ENCODE assay signal across 18 cellular contexts in the genomic region with DNA sequence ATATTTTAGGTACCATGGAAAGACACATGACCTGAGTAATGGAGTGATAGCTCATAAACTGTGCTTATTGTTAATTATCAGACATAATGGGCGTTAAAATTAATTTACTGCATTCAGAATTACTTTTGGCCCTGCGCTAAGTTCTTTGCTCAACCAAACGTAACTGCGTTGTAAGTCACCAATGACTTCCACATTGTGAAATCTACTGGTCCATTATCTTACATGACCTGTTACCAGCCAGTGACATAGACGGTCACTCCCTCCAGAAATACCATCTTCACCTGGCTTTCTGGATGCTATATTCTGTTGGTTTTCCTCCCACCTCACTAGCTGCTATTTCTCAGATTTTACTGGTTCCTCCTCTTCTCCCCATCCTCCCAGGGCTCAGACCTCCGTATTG. TPM values are rescaled to one million over a fixed set of nuclear protein-coding genes. Genes with fewer than 3 reads are reported as not detected.
DNase-seq lines count a peak whose midpoint lies in the region; ATAC-seq, FAIRE-seq and TF ChIP-seq lines count a peak whose summit lies in the region.
"Had no signal": no experiment of that assay in that cellular context is flagged by ENCODE, and none has a peak within 500 bp of the region (broad histone marks: within the 10 kb centered on the region; RNA-seq: fewer than 3 reads in every experiment).

No MANE protein-coding gene starts in this region.

- no peak overlapping the region for H3K9ac ChIP-seq in HepG2 (ENCODE audit: insufficient read depth, low read depth, low read length)
- 0 out of 2 replicates have a peak overlapping the region, but pooled peaks have one; percentile 8 for H3K9ac ChIP-seq in iPS-20b (ENCODE audit: low read depth, low read length)
- H3K9ac ChIP-seq: KMS-11 had no signal

- H3K4me1 ChIP-seq in HepG2 (ENCODE audit: insufficient read depth, low read length) (0 out of 2 replicates have a peak, but pooled peaks cover 10% of the 10 kb centered on the region), right lobe of liver (no peaks in the 10 kb centered on the region), iPS-20b (ENCODE audit: insufficient read depth, low read length) (peaks cover 5% of the 10 kb centered on the region; the same call in 1 of the 2 replicates)

- H3K9me3 ChIP-seq in HepG2 (ENCODE audit: low read length) (no peaks in the 10 kb centered on the region), right lobe of liver (no peaks in the 10 kb centered on the region), iPS-20b (ENCODE audit: insufficient read depth, low read depth, low read length) (no peaks in the 10 kb centered on the region)
- H3K9me3 ChIP-seq: A549 had no signal

- in situ Hi-C loops in HepG2 (cut with HindIII; ENCODE audit: extremely low pct_ligation_motif_present, low pct_unique_long_range_greater_than_20kb) = loop anchor here (10.0 kb wide), 1 partner anchor 234 kb away; a partner anchor contains a TSS
- in situ Hi-C loops in G401 (cut with HindIII; ENCODE audit: low sequenced_read_pairs) = no loop called here

- TF ChIP-seq RAD21 in HepG2 (CRISPR knock-in tag; IDR thresholded peaks at IDR 0.05) = no peak

- intact Hi-C loops in HepG2 (cut with micrococcal nuclease; ENCODE audit: unreplicated experiment) = no loop called here
- intact Hi-C loops in right lobe of liver (cut with DNase I) = loop anchor here in 1 of 2 donors (10.0 kb wide), 1 partner anchor 134 kb away; no protein-coding TSS in a partner anchor

- BruUV-seq in HepG2 (replicated peaks; lab: Mats Ljungman, UMichigan) = no TSS peak

- TF ChIP-seq CTCF in HepG2 (CRISPR knock-in tag; IDR thresholded peaks at IDR 0.05) (no peak), right lobe of liver (IDR thresholded peaks at IDR 0.05) (no peak)

- TF ChIP-seq POLR2A in HepG2 (IDR thresholded peaks at IDR 0.05; ENCODE audit: insufficient read depth in 1 of 2, low read depth in 2 of 2, low read length in 2 of 2) (no peak), right lobe of liver (IDR thresholded peaks at IDR 0.05) (no peak)

- DNase-seq in HepG2 (ENCODE audit: low spot score) (no peak), right lobe of liver (no peak), G401 (ENCODE audit: low spot score) (no peak)
- DNase-seq: AML-193; CD4-positive, alpha-beta memory T cell; DMS153; DMS79; GF-D8; GOT3; H9 had no signal

- no peaks in the 10 kb centered on the region for H3K79me2 ChIP-seq in HepG2 (ENCODE audit: insufficient read depth, low read length)

- no peaks in the 10 kb centered on the region for H4K20me1 ChIP-seq in HepG2 (ENCODE audit: insufficient read depth, low read length)

- H3K27ac ChIP-seq in HepG2 (ENCODE audit: extremely low read length, insufficient read depth, low read length) = no peak overlapping the region
- H3K27ac ChIP-seq in right lobe of liver = no peak overlapping the region
- H3K27ac ChIP-seq in iPS-20b (ENCODE audit: low read length) = no peak overlapping the region
- H3K27ac ChIP-seq: 22Rv1, A549, C4-2B, KMS-11 had no signal

- WGBS in HepG2 (ENCODE audit: low lambda C conversion rate) = 25% methylated on average over 5 of the region's 6 CpGs
- 46% methylated on average over 6 of the region's 6 CpGs for WGBS in right lobe of liver (ENCODE audit: insufficient coverage, low coverage, low lambda C conversion rate, missing lambda C conversion rate)

- H3K4me2 ChIP-seq in HepG2 (ENCODE audit: low read depth, low read length) = no peak overlapping the region
- H3K4me2 ChIP-seq: A549, KMS-11 had no signal

- H3K4me3 ChIP-seq in HepG2 (replicated peaks in 1 of 3; ENCODE audit: insufficient read depth in 1 of 3, low read depth in 2 of 3, low read length in 3 of 3) (no peak overlapping the region), right lobe of liver (no peak overlapping the region), iPS-20b (ENCODE audit: low read length) (no peak overlapping the region)
- H3K4me3 ChIP-seq: A549 had no signal

- H3K27me3 ChIP-seq in HepG2 (ENCODE audit: control insufficient read depth in 1 of 2, insufficient read depth in 2 of 2, low read length in 2 of 2) (no peaks in the 10 kb centered on the region), right lobe of liver (no peaks in the 10 kb centered on the region), iPS-20b (ENCODE audit: insufficient read depth, low read length) (no peaks in the 10 kb centered on the region)

- no peak for FAIRE-seq in HepG2 (lab: Jason Lieb, UNC)
- FAIRE-seq: A549 had no signal

- no peak overlapping the region for H2AFZ ChIP-seq in HepG2 (ENCODE audit: low read length)

- CTCF ChIA-PET in HepG2 (lab: Yijun Ruan, JAX; ENCODE audit: low intra/inter-chr PET ratio, low total read pairs) = no interaction called here

- TF ChIP-seq EP300 in HepG2 (IDR thresholded peaks at IDR 0.05; ENCODE audit: low read depth in 2 of 2, low read length in 2 of 2) (no peak), HepG2 (CRISPR knock-in tag; IDR thresholded peaks at IDR 0.05; ENCODE audit: borderline replicate concordance) (no peak)

- POLR2A ChIA-PET in HepG2 (lab: Yijun Ruan, JAX) = no interaction called here

- no peaks in the 10 kb centered on the region for H3K36me3 ChIP-seq in HepG2 (replicated peaks in 1 of 2; ENCODE audit: control insufficient read depth in 1 of 2, insufficient read depth in 2 of 2, low read length in 2 of 2)
- no peaks in the 10 kb centered on the region for H3K36me3 ChIP-seq in right lobe of liver
- no peaks in the 10 kb centered on the region for H3K36me3 ChIP-seq in iPS-20b (ENCODE audit: insufficient read depth, low read depth, low read length)

- ATAC-seq in HepG2 (no peak), right lobe of liver (no peak), HG02973 (IDR thresholded peaks at IDR 0.05; ENCODE audit: unreplicated experiment) (no peak)

RNA-seq across cellular contexts. Expression of a gene that starts 5.0 kb away (rescaled TPM):
- total RNA-seq in HepG2 (2016; rRNA removed; fragmentation: Illumina TruSeq; extraction: Trizol) = 6.4 and 16.1 TPM in 2 replicates
- 1.1 TPM in 2 replicates for total RNA-seq in HepG2 (2016; cell fraction: cytosol; rRNA removed; fragmentation: Illumina TruSeq; extraction: Trizol; ENCODE audit: low read depth)
- 5.2 and 15.6 TPM in 2 replicates for total RNA-seq in HepG2 (2016; cell fraction: insoluble cytoplasmic fraction; rRNA removed; fragmentation: Illumina TruSeq; extraction: Trizol)
- total RNA-seq in HepG2 (2016; cell fraction: membrane; rRNA removed; fragmentation: Illumina TruSeq; extraction: Trizol) = 2.5 and 3.1 TPM in 2 replicates
- total RNA-seq in HepG2 (2016; cell fraction: nucleus; rRNA removed; fragmentation: Illumina TruSeq; extraction: Trizol) = 20.9 and 26.7 TPM in 2 replicates
- 7.6 and 10.2 TPM in 2 replicates for polyA plus RNA-seq in HepG2 (2011; rRNA removed)
- 2.9 and 4.4 TPM in 2 replicates for polyA plus RNA-seq in HepG2 (2011; cell fraction: cytosol; rRNA removed)
- 109 and 136 TPM in 2 replicates for polyA plus RNA-seq in HepG2 (2011; cell fraction: nucleus; rRNA removed)
- polyA plus RNA-seq in HepG2 (2012) = 14.6 and 15.7 TPM in 2 replicates
- 0.49 and 0.50 TPM in 2 replicates for polyA plus RNA-seq in HepG2 (2016; cell fraction: cytosol; fragmentation: Illumina TruSeq; extraction: Trizol; ENCODE audit: low read depth)
- polyA plus RNA-seq in HepG2 (2016; cell fraction: insoluble cytoplasmic fraction; fragmentation: Illumina TruSeq; extraction: Trizol; ENCODE audit: low read depth) = 4.7 and 6.6 TPM in 2 replicates
- 1.2 and 1.8 TPM in 2 replicates for polyA plus RNA-seq in HepG2 (2016; cell fraction: membrane; fragmentation: Illumina TruSeq; extraction: Trizol; ENCODE audit: low read depth)
- 82.9 and 91.2 TPM in 2 replicates for polyA plus RNA-seq in HepG2 (2016; cell fraction: nucleus; fragmentation: Illumina TruSeq; extraction: Trizol; ENCODE audit: insufficient read depth, low read depth)
- polyA minus RNA-seq in HepG2 (2011; rRNA and poly(A)+ RNA removed; ENCODE audit: low replicate concordance) = 10.8 and 12.0 TPM in 2 replicates
- polyA minus RNA-seq in HepG2 (2011; cell fraction: cytosol; rRNA and poly(A)+ RNA removed) = 5.3 and 5.8 TPM in 2 replicates
- 29.1 and 35.3 TPM in 2 replicates for polyA minus RNA-seq in HepG2 (2011; cell fraction: nucleus; rRNA and poly(A)+ RNA removed)
- 10 to 100 TPM in 4 of 6 experiments, 1 to 10 TPM in 2; 6.6 to 25.1 (median 15.5) TPM for total RNA-seq in right lobe of liver
- 20.6 and 28.1 TPM in 2 replicates for total RNA-seq in G401 (2014; rRNA removed; shearing (Covaris generic))

RNA-seq across cellular contexts. Expression of a gene that starts 6.9 kb away (rescaled TPM):
- total RNA-seq in HepG2 (2016; rRNA removed; fragmentation: Illumina TruSeq; extraction: Trizol) = 91.1 and 91.5 TPM in 2 replicates
- 80.9 and 134 TPM in 2 replicates for total RNA-seq in HepG2 (2016; cell fraction: cytosol; rRNA removed; fragmentation: Illumina TruSeq; extraction: Trizol; ENCODE audit: low read depth)
- 88.0 and 96.3 TPM in 2 replicates for total RNA-seq in HepG2 (2016; cell fraction: insoluble cytoplasmic fraction; rRNA removed; fragmentation: Illumina TruSeq; extraction: Trizol)
- total RNA-seq in HepG2 (2016; cell fraction: membrane; rRNA removed; fragmentation: Illumina TruSeq; extraction: Trizol) = 82.0 and 130 TPM in 2 replicates
- 30.9 and 33.0 TPM in 2 replicates for total RNA-seq in HepG2 (2016; cell fraction: nucleus; rRNA removed; fragmentation: Illumina TruSeq; extraction: Trizol)
- 63.9 and 70.6 TPM in 2 replicates for polyA plus RNA-seq in HepG2 (2011; rRNA removed)
- 59.0 and 91.7 TPM in 2 replicates for polyA plus RNA-seq in HepG2 (2011; cell fraction: cytosol; rRNA removed)
- polyA plus RNA-seq in HepG2 (2011; cell fraction: nucleus; rRNA removed) = 30.7 and 33.6 TPM in 2 replicates
- polyA plus RNA-seq in HepG2 (2012) = 35.3 and 43.7 TPM in 2 replicates
- 72.9 and 135 TPM in 2 replicates for polyA plus RNA-seq in HepG2 (2016; cell fraction: cytosol; fragmentation: Illumina TruSeq; extraction: Trizol; ENCODE audit: low read depth)
- polyA plus RNA-seq in HepG2 (2016; cell fraction: insoluble cytoplasmic fraction; fragmentation: Illumina TruSeq; extraction: Trizol; ENCODE audit: low read depth) = 95.2 and 106 TPM in 2 replicates
- 75.0 and 120 TPM in 2 replicates for polyA plus RNA-seq in HepG2 (2016; cell fraction: membrane; fragmentation: Illumina TruSeq; extraction: Trizol; ENCODE audit: low read depth)
- 59.0 and 71.0 TPM in 2 replicates for polyA plus RNA-seq in HepG2 (2016; cell fraction: nucleus; fragmentation: Illumina TruSeq; extraction: Trizol; ENCODE audit: insufficient read depth, low read depth)
- polyA minus RNA-seq in HepG2 (2011; rRNA and poly(A)+ RNA removed; ENCODE audit: low replicate concordance) = 32.0 and 34.2 TPM in 2 replicates
- polyA minus RNA-seq in HepG2 (2011; cell fraction: cytosol; rRNA and poly(A)+ RNA removed) = 21.5 and 21.6 TPM in 2 replicates
- 4.5 and 5.0 TPM in 2 replicates for polyA minus RNA-seq in HepG2 (2011; cell fraction: nucleus; rRNA and poly(A)+ RNA removed)
- total RNA-seq in right lobe of liver = 10 to 100 TPM; 13.0 to 52.2 (median 29.2) TPM
- 116 and 136 TPM in 2 replicates for total RNA-seq in G401 (2014; rRNA removed; shearing (Covaris generic))

RNA-seq across cellular contexts. Expression of a gene that starts 21.2 kb away (rescaled TPM):
- total RNA-seq in HepG2 (2016; rRNA removed; fragmentation: Illumina TruSeq; extraction: Trizol) = 9.9 and 10.3 TPM in 2 replicates
- 10.8 and 15.4 TPM in 2 replicates for total RNA-seq in HepG2 (2016; cell fraction: cytosol; rRNA removed; fragmentation: Illumina TruSeq; extraction: Trizol; ENCODE audit: low read depth)
- 9.7 and 9.8 TPM in 2 replicates for total RNA-seq in HepG2 (2016; cell fraction: insoluble cytoplasmic fraction; rRNA removed; fragmentation: Illumina TruSeq; extraction: Trizol)
- 16.5 and 20.1 TPM in 2 replicates for total RNA-seq in HepG2 (2016; cell fraction: membrane; rRNA removed; fragmentation: Illumina TruSeq; extraction: Trizol)
- total RNA-seq in HepG2 (2016; cell fraction: nucleus; rRNA removed; fragmentation: Illumina TruSeq; extraction: Trizol) = 5.3 and 6.7 TPM in 2 replicates
- 25.7 and 26.2 TPM in 2 replicates for polyA plus RNA-seq in HepG2 (2011; rRNA removed)
- 19.8 and 27.3 TPM in 2 replicates for polyA plus RNA-seq in HepG2 (2011; cell fraction: cytosol; rRNA removed)
- polyA plus RNA-seq in HepG2 (2011; cell fraction: nucleus; rRNA removed) = 19.5 and 22.2 TPM in 2 replicates
- polyA plus RNA-seq in HepG2 (2012) = 8.8 and 13.8 TPM in 2 replicates
- polyA plus RNA-seq in HepG2 (2016; cell fraction: cytosol; fragmentation: Illumina TruSeq; extraction: Trizol; ENCODE audit: low read depth) = 12.3 and 15.4 TPM in 2 replicates
- polyA plus RNA-seq in HepG2 (2016; cell fraction: insoluble cytoplasmic fraction; fragmentation: Illumina TruSeq; extraction: Trizol; ENCODE audit: low read depth) = 10.0 and 11.4 TPM in 2 replicates
- 14.8 and 16.9 TPM in 2 replicates for polyA plus RNA-seq in HepG2 (2016; cell fraction: membrane; fragmentation: Illumina TruSeq; extraction: Trizol; ENCODE audit: low read depth)
- polyA plus RNA-seq in HepG2 (2016; cell fraction: nucleus; fragmentation: Illumina TruSeq; extraction: Trizol; ENCODE audit: insufficient read depth, low read depth) = 13.7 and 14.3 TPM in 2 replicates
- 17.8 TPM in 1 of 2 replicates, not detected in the other for polyA minus RNA-seq in HepG2 (2011; rRNA and poly(A)+ RNA removed; ENCODE audit: low replicate concordance)
- 10.0 and 11.1 TPM in 2 replicates for polyA minus RNA-seq in HepG2 (2011; cell fraction: cytosol; rRNA and poly(A)+ RNA removed)
- 2.6 and 3.1 TPM in 2 replicates for polyA minus RNA-seq in HepG2 (2011; cell fraction: nucleus; rRNA and poly(A)+ RNA removed)
- 10 to 100 TPM in 3 of 6 experiments, 1 to 10 TPM in 1, under 1 TPM in 2; 0.20 to 84.5 (median 12.7) TPM for total RNA-seq in right lobe of liver
- not detected in 2 replicates for total RNA-seq in G401 (2014; rRNA removed; shearing (Covaris generic))
- total RNA-seq: CD4-positive, alpha-beta memory T cell; Daoy had no signal
- polyA plus RNA-seq: A549; BJ; CD4-positive, alpha-beta memory T cell had no signal

RNA-seq across cellular contexts. Expression of a gene that starts 25.5 kb away (rescaled TPM):
- total RNA-seq in HepG2 (2016; rRNA removed; fragmentation: Illumina TruSeq; extraction: Trizol) (48.3 and 64.3 TPM in 2 replicates), right lobe of liver (100 to 1,000 TPM in 3 of 6 experiments, 10 to 100 TPM in 3; 75.6 to 133 (median 106) TPM)
- 84.0 and 90.3 TPM in 2 replicates for total RNA-seq in HepG2 (2016; cell fraction: cytosol; rRNA removed; fragmentation: Illumina TruSeq; extraction: Trizol; ENCODE audit: low read depth)
- total RNA-seq in HepG2 (2016; cell fraction: insoluble cytoplasmic fraction; rRNA removed; fragmentation: Illumina TruSeq; extraction: Trizol) = 51.7 and 55.9 TPM in 2 replicates
- 95.7 and 129 TPM in 2 replicates for total RNA-seq in HepG2 (2016; cell fraction: membrane; rRNA removed; fragmentation: Illumina TruSeq; extraction: Trizol)
- total RNA-seq in HepG2 (2016; cell fraction: nucleus; rRNA removed; fragmentation: Illumina TruSeq; extraction: Trizol) = 30.4 and 32.6 TPM in 2 replicates
- polyA plus RNA-seq in HepG2 (2011; rRNA removed) = 67.1 and 82.0 TPM in 2 replicates
- 69.6 and 88.5 TPM in 2 replicates for polyA plus RNA-seq in HepG2 (2011; cell fraction: cytosol; rRNA removed)
- 82.9 and 91.9 TPM in 2 replicates for polyA plus RNA-seq in HepG2 (2011; cell fraction: nucleus; rRNA removed)
- 80.2 and 110 TPM in 2 replicates for polyA plus RNA-seq in HepG2 (2012)
- polyA plus RNA-seq in HepG2 (2016; cell fraction: cytosol; fragmentation: Illumina TruSeq; extraction: Trizol; ENCODE audit: low read depth) = 141 and 174 TPM in 2 replicates
- polyA plus RNA-seq in HepG2 (2016; cell fraction: insoluble cytoplasmic fraction; fragmentation: Illumina TruSeq; extraction: Trizol; ENCODE audit: low read depth) = 105 and 126 TPM in 2 replicates
- 137 and 159 TPM in 2 replicates for polyA plus RNA-seq in HepG2 (2016; cell fraction: membrane; fragmentation: Illumina TruSeq; extraction: Trizol; ENCODE audit: low read depth)
- 84.9 and 92.0 TPM in 2 replicates for polyA plus RNA-seq in HepG2 (2016; cell fraction: nucleus; fragmentation: Illumina TruSeq; extraction: Trizol; ENCODE audit: insufficient read depth, low read depth)
- polyA minus RNA-seq in HepG2 (2011; rRNA and poly(A)+ RNA removed; ENCODE audit: low replicate concordance) = 104 and 125 TPM in 2 replicates
- polyA minus RNA-seq in HepG2 (2011; cell fraction: cytosol; rRNA and poly(A)+ RNA removed) = 35.2 and 43.4 TPM in 2 replicates
- 10.0 and 11.4 TPM in 2 replicates for polyA minus RNA-seq in HepG2 (2011; cell fraction: nucleus; rRNA and poly(A)+ RNA removed)
- 232 and 241 TPM in 2 replicates for total RNA-seq in G401 (2014; rRNA removed; shearing (Covaris generic))

RNA-seq across cellular contexts. Expression of a gene that starts 34.4 kb away (rescaled TPM):
- total RNA-seq in HepG2 (2016; rRNA removed; fragmentation: Illumina TruSeq; extraction: Trizol) (0.02 and 0.08 TPM in 2 replicates), right lobe of liver (under 1 TPM in 2 of 6 experiments, not detected in 4; 0.02 to 0.31 TPM)
- total RNA-seq in HepG2 (2016; cell fraction: cytosol; rRNA removed; fragmentation: Illumina TruSeq; extraction: Trizol; ENCODE audit: low read depth) = 0.09 and 0.10 TPM in 2 replicates
- 0.04 TPM in 2 replicates for total RNA-seq in HepG2 (2016; cell fraction: insoluble cytoplasmic fraction; rRNA removed; fragmentation: Illumina TruSeq; extraction: Trizol)
- total RNA-seq in HepG2 (2016; cell fraction: membrane; rRNA removed; fragmentation: Illumina TruSeq; extraction: Trizol) = 0.03 and 0.06 TPM in 2 replicates
- total RNA-seq in HepG2 (2016; cell fraction: nucleus; rRNA removed; fragmentation: Illumina TruSeq; extraction: Trizol) = 0.06 TPM in 2 replicates
- polyA plus RNA-seq in HepG2 (2011; rRNA removed) = 0.09 and 0.14 TPM in 2 replicates
- 0.07 and 0.08 TPM in 2 replicates for polyA plus RNA-seq in HepG2 (2011; cell fraction: cytosol; rRNA removed)
- polyA plus RNA-seq in HepG2 (2011; cell fraction: nucleus; rRNA removed) = 0.55 and 0.66 TPM in 2 replicates
- 0.13 and 0.23 TPM in 2 replicates for polyA plus RNA-seq in HepG2 (2012)
- 0.05 TPM in 2 replicates for polyA plus RNA-seq in HepG2 (2016; cell fraction: cytosol; fragmentation: Illumina TruSeq; extraction: Trizol; ENCODE audit: low read depth)
- polyA plus RNA-seq in HepG2 (2016; cell fraction: insoluble cytoplasmic fraction; fragmentation: Illumina TruSeq; extraction: Trizol; ENCODE audit: low read depth) = 0.05 and 0.12 TPM in 2 replicates
- polyA plus RNA-seq in HepG2 (2016; cell fraction: membrane; fragmentation: Illumina TruSeq; extraction: Trizol; ENCODE audit: low read depth) = 0.07 and 0.08 TPM in 2 replicates
- polyA plus RNA-seq in HepG2 (2016; cell fraction: nucleus; fragmentation: Illumina TruSeq; extraction: Trizol; ENCODE audit: insufficient read depth, low read depth) = 0.44 and 0.63 TPM in 2 replicates
- polyA minus RNA-seq in HepG2 (2011; rRNA and poly(A)+ RNA removed; ENCODE audit: low replicate concordance) = 0.48 TPM in 1 of 2 replicates, not detected in the other
- 0.10 and 0.18 TPM in 2 replicates for polyA minus RNA-seq in HepG2 (2011; cell fraction: cytosol; rRNA and poly(A)+ RNA removed)
- polyA minus RNA-seq in HepG2 (2011; cell fraction: nucleus; rRNA and poly(A)+ RNA removed) = 0.25 and 0.26 TPM in 2 replicates
- not detected in 2 replicates for total RNA-seq in G401 (2014; rRNA removed; shearing (Covaris generic))
- total RNA-seq: CD4-positive, alpha-beta memory T cell; Daoy; H9 had no signal
- polyA plus RNA-seq: A549; BJ; CD4-positive, alpha-beta memory T cell had no signal
